ENCODE assay signal across 25 cellular contexts in the genomic region with DNA sequence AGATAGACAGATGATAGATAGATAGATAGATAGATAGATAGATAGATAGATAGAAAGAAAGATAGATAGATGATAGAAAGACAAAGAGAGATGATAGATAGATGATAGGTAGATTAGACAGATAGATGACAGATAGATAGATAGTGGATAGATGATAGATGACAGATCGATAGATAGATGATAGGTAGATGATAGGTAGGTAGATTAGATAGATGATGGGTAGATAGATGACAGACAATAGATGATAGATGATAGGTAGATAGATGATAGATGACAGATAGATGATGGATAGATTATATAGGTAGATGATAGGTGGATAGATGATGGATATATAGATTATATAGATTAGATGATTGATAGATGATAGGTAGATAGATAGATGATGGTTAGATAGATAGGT. TPM values are rescaled to one million over a fixed set of nuclear protein-coding genes. Genes with fewer than 3 reads are reported as not detected.
A peak's percentile ranks its signal among the peaks of the same experiment; 100 is the strongest.
DNase-seq lines count a peak whose midpoint lies in the region; ATAC-seq and TF ChIP-seq lines count a peak whose summit lies in the region.
"Had no signal": no experiment of that assay in that cellular context is flagged by ENCODE, and none has a peak within 500 bp of the region (broad histone marks: within the 10 kb centered on the region; RNA-seq: fewer than 3 reads in every experiment).

No MANE protein-coding gene starts in this region.

- H2AFZ ChIP-seq in mammary epithelial cell (ENCODE audit: low read depth, low read length): no peak overlapping the region
- H2AFZ ChIP-seq: GM23338 had no signal

- H3K27ac Mint-ChIP-seq in MCF 10A (ENCODE audit: low read depth, unreplicated experiment): no peak overlapping the region
- H3K27ac Mint-ChIP-seq in activated B cell treated with CpG ODN at 0.5 μM for 24 hours: no peak overlapping the region
- H3K27ac Mint-ChIP-seq: CD14-positive monocyte, GM23338 had no signal

- intact Hi-C loops in MCF 10A (cut with micrococcal nuclease): no loop called here
- intact Hi-C loops in breast epithelium (cut with DNase I; ENCODE audit: low total_unique reads): loop anchor here (5.0 kb wide), 1 partner anchor 1016 kb away; no protein-coding TSS in a partner anchor
- intact Hi-C loops in activated B cell treated with CpG ODN at 0.5 μM for 24 hours (cut with micrococcal nuclease): no loop called here
- intact Hi-C loops in mammary epithelial cell (cut with micrococcal nuclease): no loop called here

- H3K9ac ChIP-seq in mammary epithelial cell (ENCODE audit: insufficient read depth, low read length): no peak overlapping the region

- no peak overlapping the region for H3K4me3 ChIP-seq in breast epithelium
- no peak overlapping the region for H3K4me3 ChIP-seq in mammary epithelial cell (replicated peaks in 1 of 3; ENCODE audit: insufficient read depth in 1 of 3, low read depth in 2 of 3, low read length in 3 of 3)
- H3K4me3 ChIP-seq: A549; BLaER1 treated with 17β-estradiol and CSF1 and Interleukin-3, amounts not matched to agents 10 nM and 100 nM; GM12878; GM23338; HAP-1 had no signal

- H3K4me1 ChIP-seq in breast epithelium (peaks cover 0 to 10% of the 10 kb centered on the region in 2 donors), mammary epithelial cell (ENCODE audit: insufficient read depth, low read length) (peaks cover 15% of the 10 kb centered on the region)
- H3K4me1 ChIP-seq: BE2C had no signal

- H3K4me1 Mint-ChIP-seq in MCF 10A (ENCODE audit: insufficient read depth, unreplicated experiment) (peaks cover 8% of the 10 kb centered on the region), activated B cell treated with CpG ODN at 0.5 μM for 24 hours (peaks cover 18% of the 10 kb centered on the region)

- no peaks in the 10 kb centered on the region for H3K9me3 Mint-ChIP-seq in MCF 10A (ENCODE audit: unreplicated experiment)
- H3K9me3 Mint-ChIP-seq in activated B cell treated with CpG ODN at 0.5 μM for 24 hours: no peaks in the 10 kb centered on the region
- H3K9me3 Mint-ChIP-seq: CD14-positive monocyte; CD4-positive, alpha-beta memory T cell; GM23338 had no signal

- no peaks in the 10 kb centered on the region for H4K20me1 ChIP-seq in mammary epithelial cell (ENCODE audit: insufficient read depth, low read length)

- no peaks in the 10 kb centered on the region for H3K27me3 ChIP-seq in breast epithelium
- no peaks in the 10 kb centered on the region for H3K27me3 ChIP-seq in mammary epithelial cell (ENCODE audit: insufficient read depth, low read length)
- H3K27me3 ChIP-seq: BE2C; BLaER1 treated with 17β-estradiol and CSF1 and Interleukin-3, amounts not matched to agents 10 nM and 100 nM had no signal

- no peak overlapping the region for H3K4me2 ChIP-seq in mammary epithelial cell (ENCODE audit: insufficient read depth, low read depth, low read length)
- H3K4me2 ChIP-seq: A549; BLaER1 treated with 17β-estradiol and CSF1 and Interleukin-3, amounts not matched to agents 10 nM and 100 nM; GM23338 had no signal

- dilution Hi-C loops in mammary epithelial cell (cut with HindIII; ENCODE audit: low sequenced_read_pairs): loop anchor here (5.0 kb wide), 2 partner anchors 61 to 99 kb away; a partner anchor contains a TSS

- in situ Hi-C loops in mammary epithelial cell (cut with MboI; ENCODE audit: low sequenced_read_pairs in 2 of 2): no loop called here

- CTCF ChIA-PET in MCF 10A (lab: Yijun Ruan, JAX): no interaction called here
- CTCF ChIA-PET in HEK293T (lab: Yijun Ruan, JAX): interaction anchor here (0.6 kb wide), 1 partner anchor 141 kb away, joined by 3 read pairs; no protein-coding TSS in a partner anchor
- CTCF ChIA-PET in activated B cell treated with CpG ODN at 0.5 μM for 24 hours (lab: Charles Lee): no interaction called here
- CTCF ChIA-PET in mammary epithelial cell (lab: Charles Lee; ENCODE audit: low non-redundant PET): no interaction called here

- H3K27ac ChIP-seq in breast epithelium: no peak overlapping the region
- no peak overlapping the region for H3K27ac ChIP-seq in mammary epithelial cell (ENCODE audit: insufficient read depth, low read depth, low read length)
- H3K27ac ChIP-seq: A549; BLaER1 treated with 17β-estradiol and CSF1 and Interleukin-3, amounts not matched to agents 10 nM and 100 nM had no signal

- WGBS in mammary epithelial cell (ENCODE audit: low coverage, missing lambda C conversion rate): 88% methylated on average over 1 of the region's 1 CpG

- peaks cover 18% of the 10 kb centered on the region for H3K36me3 Mint-ChIP-seq in MCF 10A (ENCODE audit: insufficient read depth, unreplicated experiment)
- H3K36me3 Mint-ChIP-seq in activated B cell treated with CpG ODN at 0.5 μM for 24 hours (ENCODE audit: low read depth): peaks cover 43% of the 10 kb centered on the region

- H3K36me3 ChIP-seq in breast epithelium (no peaks in the 10 kb centered on the region), mammary epithelial cell (ENCODE audit: insufficient read depth, low read length) (peaks cover 5% of the 10 kb centered on the region)

- no peak for ATAC-seq in activated B cell treated with CpG ODN at 0.5 μM for 24 hours (ENCODE audit: low read depth)
- ATAC-seq: A549, GM12878, GM23338 had no signal

- TSS peak; percentile 5 for BruUV-seq in MCF 10A (replicated peaks; lab: Mats Ljungman, UMichigan)
- BruUV-seq in mammary epithelial cell (replicated peaks; lab: Mats Ljungman, UMichigan): TSS peak; percentile 4

- H3K4me3 Mint-ChIP-seq in MCF 10A (ENCODE audit: unreplicated experiment): no peak overlapping the region
- no peak overlapping the region for H3K4me3 Mint-ChIP-seq in activated B cell treated with CpG ODN at 0.5 μM for 24 hours
- H3K4me3 Mint-ChIP-seq: CD14-positive monocyte; CD4-positive, alpha-beta memory T cell; GM23338 had no signal

- peaks cover 34% of the 10 kb centered on the region for H3K79me2 ChIP-seq in mammary epithelial cell (ENCODE audit: insufficient read depth, low read length)

- POLR2A ChIA-PET in MCF 10A (lab: Yijun Ruan, JAX) (no interaction called here), HEK293T (lab: Yijun Ruan, JAX) (interaction anchor here (2.4 kb wide), 1 partner anchor 16 kb away, joined by 5 read pairs; a partner anchor contains a TSS), activated B cell treated with CpG ODN at 0.5 μM for 24 hours (lab: Charles Lee) (no interaction called here)

- DNase-seq in MCF 10A (ENCODE audit: unreplicated experiment) (no peak), breast epithelium (ENCODE audit: low spot score in 2 of 2) (no peak), HEK293T (ENCODE audit: extremely low spot score) (no peak), activated B cell treated with CpG ODN at 0.5 μM for 24 hours (no peak), mammary epithelial cell (no peak), H4 (ENCODE audit: low spot score) (no peak), NCI-H1105 treated with DMSO at 0.1 percent for 48 hours (lab: John Stamatoyannopoulos, UW) (no peak), DMS53 treated with DMSO at 0.1 percent for 48 hours (lab: John Stamatoyannopoulos, UW; ENCODE audit: unreplicated experiment) (no peak)
- DNase-seq: 8988T; ACHN; AML-193; BE2C; Calu3; CD4-positive, alpha-beta memory T cell; COR-L47; DMS153; DMS79; EL; GDM1 had no signal

- H3K27me3 Mint-ChIP-seq in MCF 10A (ENCODE audit: insufficient read depth, unreplicated experiment) (no peaks in the 10 kb centered on the region), activated B cell treated with CpG ODN at 0.5 μM for 24 hours (no peaks in the 10 kb centered on the region)
- H3K27me3 Mint-ChIP-seq: CD4-positive, alpha-beta memory T cell had no signal

- no peak for TF ChIP-seq POLR2A in breast epithelium (IDR thresholded peaks at IDR 0.05)

- H3K9me3 ChIP-seq in breast epithelium (no peaks in the 10 kb centered on the region), mammary epithelial cell (replicated peaks; ENCODE audit: insufficient read depth, low read length) (no peaks in the 10 kb centered on the region)
- H3K9me3 ChIP-seq: A549; BE2C; BLaER1 treated with 17β-estradiol and CSF1 and Interleukin-3, amounts not matched to agents 10 nM and 100 nM; HAP-1 had no signal

- no peak for TF ChIP-seq CTCF in MCF 10A (IDR thresholded peaks at IDR 0.05; ENCODE audit: unreplicated experiment)
- TF ChIP-seq CTCF in breast epithelium (IDR thresholded peaks at IDR 0.05): no peak
- peak; percentile 32 for TF ChIP-seq CTCF in activated B cell treated with CpG ODN at 0.5 μM for 24 hours (IDR thresholded peaks at IDR 0.05)
- no peak for TF ChIP-seq CTCF in mammary epithelial cell (conservative IDR thresholded peaks at IDR 0.05 in 1 of 2, IDR thresholded peaks at IDR 0.05 in 1 of 2; ENCODE audit: extremely low read depth in 1 of 2, insufficient read depth in 1 of 2, low read depth in 1 of 2, low read length in 2 of 2)

RNA-seq across cellular contexts. Expression of a gene that starts 4.3 kb away (rescaled TPM):
- total RNA-seq in MCF 10A (2022) (49.2 and 57.3 TPM in 2 replicates), breast epithelium (10 to 100 TPM; 37.6 to 59.0 (median 46.2) TPM), activated B cell treated with CpG ODN at 0.5 μM for 24 hours (79.2 and 89.3 TPM in 2 replicates), mammary epithelial cell (10 to 100 TPM; 52.8 to 59.4 TPM)
- polyA plus RNA-seq in mammary epithelial cell: 28.2 TPM
- 44.9 TPM for polyA minus RNA-seq in mammary epithelial cell
- 6.8 and 8.2 TPM in 2 replicates for total RNA-seq in H4 (2014; rRNA removed; shearing (Covaris generic))

RNA-seq across cellular contexts. Expression of a gene that starts 15.6 kb away (rescaled TPM):
- total RNA-seq in MCF 10A (2022) (20.6 and 24.9 TPM in 2 replicates), breast epithelium (10 to 100 TPM; 35.8 to 59.9 (median 52.4) TPM), activated B cell treated with CpG ODN at 0.5 μM for 24 hours (27.1 and 32.3 TPM in 2 replicates), mammary epithelial cell (10 to 100 TPM; 17.3 to 23.6 TPM)
- 23.4 TPM for polyA plus RNA-seq in mammary epithelial cell
- polyA minus RNA-seq in mammary epithelial cell: 10.7 TPM
- 41.8 and 45.8 TPM in 2 replicates for total RNA-seq in H4 (2014; rRNA removed; shearing (Covaris generic))

RNA-seq across cellular contexts. Expression of a gene that starts 19.3 kb away (rescaled TPM):
- 1.1 and 1.3 TPM in 2 replicates for total RNA-seq in MCF 10A (2022)
- total RNA-seq in breast epithelium: 1 to 10 TPM; 1.6 to 3.3 (median 2.2) TPM
- total RNA-seq in activated B cell treated with CpG ODN at 0.5 μM for 24 hours: 0.86 and 1.3 TPM in 2 replicates
- total RNA-seq in mammary epithelial cell: 1 to 10 TPM in 1 of 2 donors, under 1 TPM in 1; 0.24 to 5.0 TPM
- polyA plus RNA-seq in mammary epithelial cell: 0.24 TPM
- not detected for polyA minus RNA-seq in mammary epithelial cell
- total RNA-seq in H4 (2014; rRNA removed; shearing (Covaris generic)): not detected in 2 replicates
- polyA plus RNA-seq: CD4-positive, alpha-beta memory T cell had no signal

RNA-seq across cellular contexts. Expression of a gene that starts 28.6 kb away (rescaled TPM):
- total RNA-seq in MCF 10A (2022) (0.19 and 0.22 TPM in 2 replicates), breast epithelium (1 to 10 TPM in 1 of 3 donors, not detected in 2; 1.6 TPM), activated B cell treated with CpG ODN at 0.5 μM for 24 hours (0.12 and 0.67 TPM in 2 replicates), mammary epithelial cell (1 to 10 TPM; 2.9 to 4.3 TPM)
- polyA plus RNA-seq in mammary epithelial cell: 1.6 TPM
- not detected for polyA minus RNA-seq in mammary epithelial cell
- 2.0 and 4.0 TPM in 2 replicates for total RNA-seq in H4 (2014; rRNA removed; shearing (Covaris generic))
- total RNA-seq: GM23338 had no signal
- polyA plus RNA-seq: CD14-positive monocyte, GM23338 had no signal

RNA-seq across cellular contexts. Expression of a gene that starts 46.0 kb away (rescaled TPM):
- not detected in 2 replicates for total RNA-seq in MCF 10A (2022)
- 1 to 10 TPM; 1.6 to 2.4 (median 2.0) TPM for total RNA-seq in breast epithelium
- total RNA-seq in activated B cell treated with CpG ODN at 0.5 μM for 24 hours: not detected in 2 replicates
- 1 to 10 TPM in 1 of 2 donors, not detected in 1; 1.7 TPM for total RNA-seq in mammary epithelial cell
- polyA plus RNA-seq in mammary epithelial cell: 0.07 TPM
- polyA minus RNA-seq in mammary epithelial cell: not detected
- total RNA-seq in H4 (2014; rRNA removed; shearing (Covaris generic)): not detected in 2 replicates
- total RNA-seq: CD4-positive, alpha-beta memory T cell had no signal
- polyA plus RNA-seq: A549, CD14-positive monocyte had no signal
